8 cellular contexts compared by ENCODE assay signal in genomic region chr11:11028017-11028692, GRCh38.
A peak's percentile ranks its signal among the peaks of the same experiment; 100 is the strongest.
DNase-seq lines count a peak whose midpoint lies in the region; ATAC-seq and TF ChIP-seq lines count a peak whose summit lies in the region.

No MANE protein-coding gene starts in this region.

- TF ChIP-seq POLR2A in HCT116 (IDR thresholded peaks at IDR 0.05; ENCODE audit: borderline replicate concordance, extremely low read depth, insufficient read depth, insufficient read length), result no peak

- H3K79me2 ChIP-seq in HCT116 (ENCODE audit: insufficient read depth, low read length), result no peaks in the 10 kb centered on the region

- no TSS peak for BruUV-seq in HCT116 (replicated peaks; lab: Mats Ljungman, UMichigan)

- WGBS in liver, result 18% methylated on average over 5 of the region's 5 CpGs

- no peaks in the 10 kb centered on the region for H3K9me2 ChIP-seq in HCT116 (ENCODE audit: insufficient read depth)

- CTCF ChIA-PET in HCT116 (lab: Charles Lee) (interaction anchor here (0.6 to 3.9 kb wide), 47 partner anchors 9 to 1016 kb away, joined by 3 to 40 read pairs (median 5); partner anchors contain the start of genes EIF4G2 and ZBED5), activated B cell treated with CpG ODN at 0.5 μM for 24 hours (lab: Charles Lee) (interaction anchor here (0.6 to 4.9 kb wide), 37 partner anchors 9 to 1253 kb away, joined by 3 to 65 read pairs (median 4); partner anchors contain the start of gene EIF4G2)

- H4K20me1 ChIP-seq in HCT116 (ENCODE audit: insufficient read depth), result no peaks in the 10 kb centered on the region

- no peaks in the 10 kb centered on the region for H3K36me3 Mint-ChIP-seq in activated B cell treated with CpG ODN at 0.5 μM for 24 hours (ENCODE audit: low read depth)

- no peaks in the 10 kb centered on the region for H3K9me3 ChIP-seq in HCT116 (ENCODE audit: control insufficient read depth in 1 of 2, insufficient read depth in 1 of 2, low read depth in 1 of 2, low read length in 2 of 2)
- H3K9me3 ChIP-seq in liver (ENCODE audit: control insufficient read depth in 4 of 4, low read length in 3 of 4), result no peaks in the 10 kb centered on the region

- ATAC-seq in HCT116 (peak; percentile 100), activated B cell treated with CpG ODN at 0.5 μM for 24 hours (ENCODE audit: low read depth) (peak; percentile 73)

- intact Hi-C loops in HCT116 (cut with micrococcal nuclease) (loop anchor here (1.0 to 5.0 kb wide), 3 partner anchors 239 to 1014 kb away; no protein-coding TSS in a partner anchor), activated B cell treated with CpG ODN at 0.5 μM for 24 hours (cut with micrococcal nuclease) (loop anchor here (1.0 to 10.0 kb wide), 3 partner anchors 239 to 759 kb away; no protein-coding TSS in a partner anchor)

- H3K36me3 ChIP-seq in HCT116 (ENCODE audit: control insufficient read depth in 1 of 2, insufficient read depth in 2 of 2, low read length in 2 of 2) (no peaks in the 10 kb centered on the region), liver (ENCODE audit: control insufficient read depth in 4 of 4, insufficient read depth in 3 of 4, low read depth in 1 of 4, low read length in 3 of 4) (no peaks in the 10 kb centered on the region)

- peak; percentile 80 for DNase-seq in COLO668 (lab: John Stamatoyannopoulos, UW; ENCODE audit: unreplicated experiment)
- peak; percentile 47 for DNase-seq in HCT116 (ENCODE audit: low read depth, low spot score)
- DNase-seq in NCI-H2107 (lab: John Stamatoyannopoulos, UW), result peak; percentile 31
- DNase-seq in activated B cell treated with CpG ODN at 0.5 μM for 24 hours, result peak; percentile 55
- DNase-seq in cardiac fibroblast (ENCODE audit: low read depth in 2 of 2), result peak; percentile 57 to 64
- peak; percentile 45 to 68 (median 56) for DNase-seq in stimulated activated CD4-positive, alpha-beta T cell treated with anti-CD3 and anti-CD28 coated beads, TNF-alpha, amount 100 ng/mL, for 24 hours (ENCODE audit: low read depth in 3 of 3)
- DNase-seq in 8988T, result no peak

- H3K9me3 Mint-ChIP-seq in activated B cell treated with CpG ODN at 0.5 μM for 24 hours, result no peaks in the 10 kb centered on the region

- H3K27ac Mint-ChIP-seq in activated B cell treated with CpG ODN at 0.5 μM for 24 hours, result no peak overlapping the region

- H3K9ac ChIP-seq in HCT116 (ENCODE audit: low read length) (no peak overlapping the region), liver (ENCODE audit: low read depth in 1 of 2, low read length in 2 of 2) (no peak overlapping the region)

- RAD21 ChIA-PET in HCT116 (lab: Charles Lee; ENCODE audit: low non-redundant PET in 1 of 2, low total read pairs in 2 of 2, uncharacterized antibody in 2 of 2, unreplicated experiment in 2 of 2), result interaction anchor here (0.5 to 1.7 kb wide), 10 partner anchors 9 to 1254 kb away, joined by 3 to 6 read pairs (median 4); no protein-coding TSS in a partner anchor

- H3K4me3 ChIP-seq in HCT116 (replicated peaks in 1 of 2; ENCODE audit: low read depth in 1 of 2, low read length in 2 of 2) (no peak overlapping the region), cardiac fibroblast (replicated peaks in 1 of 2; ENCODE audit: low read depth in 2 of 2, low read length in 2 of 2) (no peak overlapping the region), liver (ENCODE audit: low read depth in 1 of 3, low read length in 3 of 3) (no peak overlapping the region)

- H3K4me1 ChIP-seq in HCT116 (ENCODE audit: control insufficient read depth in 1 of 2, insufficient read depth in 2 of 2, low read length in 2 of 2) (peaks cover 0 to 6% of the 10 kb centered on the region in 2 experiments; a peak in 1 of 4 replicates), liver (ENCODE audit: control insufficient read depth in 4 of 4, insufficient read depth in 4 of 4, low read length in 3 of 4) (no peaks in the 10 kb centered on the region)

- H3K27ac ChIP-seq in HCT116 (ENCODE audit: low read depth, low read length) (no peak overlapping the region), liver (ENCODE audit: low read depth in 1 of 2, low read length in 2 of 2) (no peak overlapping the region)

- no peaks in the 10 kb centered on the region for H3K4me1 Mint-ChIP-seq in activated B cell treated with CpG ODN at 0.5 μM for 24 hours

- H3K4me3 Mint-ChIP-seq in activated B cell treated with CpG ODN at 0.5 μM for 24 hours, result no peak overlapping the region

- peak; percentile 76 to 95 (median 92) for TF ChIP-seq CTCF in HCT116 (IDR thresholded peaks at IDR 0.05 in 2 of 3, conservative IDR thresholded peaks at IDR 0.05 in 1 of 3; ENCODE audit: borderline replicate concordance in 1 of 3, insufficient read depth in 1 of 3, low read depth in 2 of 3, low read length in 2 of 3)
- TF ChIP-seq CTCF in activated B cell treated with CpG ODN at 0.5 μM for 24 hours (IDR thresholded peaks at IDR 0.05), result no peak
- peak; percentile 80 for TF ChIP-seq CTCF in cardiac fibroblast (IDR thresholded peaks at IDR 0.05; ENCODE audit: low read depth, low read length)
- peak; percentile 73 for TF ChIP-seq CTCF in liver (IDR thresholded peaks at IDR 0.05; ENCODE audit: low read depth, low read length, missing input control)

- peak overlapping the region; percentile 79 for H2AFZ ChIP-seq in HCT116 (ENCODE audit: low read depth, low read length, poor library complexity, severe bottlenecking)

- no peak overlapping the region for H3K4me2 ChIP-seq in HCT116 (ENCODE audit: low read length)

- peaks cover 7% of the 10 kb centered on the region for H3K27me3 Mint-ChIP-seq in activated B cell treated with CpG ODN at 0.5 μM for 24 hours

- H3K27me3 ChIP-seq in HCT116 (ENCODE audit: insufficient read depth, low read length) (no peaks in the 10 kb centered on the region), liver (ENCODE audit: control insufficient read depth in 4 of 4, insufficient read depth in 4 of 4, low read length in 3 of 4) (no peaks in the 10 kb centered on the region)

- peak; percentile 89 for TF ChIP-seq RAD21 in HCT116 (IDR thresholded peaks at IDR 0.05; ENCODE audit: low read depth)
- TF ChIP-seq RAD21 in liver (IDR thresholded peaks at IDR 0.05), result peak; percentile 89 to 93

- POLR2A ChIA-PET in HCT116 (lab: Charles Lee) (interaction anchor here (1.0 kb wide), 2 partner anchors 219 to 759 kb away, joined by 5 to 7 read pairs; partner anchors contain the start of gene EIF4G2), activated B cell treated with CpG ODN at 0.5 μM for 24 hours (lab: Charles Lee) (no interaction called here)

TF ChIP-seq in HCT116, 20 proteins besides CTCF, POLR2A, EP300 and RAD21:
- TF ChIP-seq EZH2 (IDR thresholded peaks at IDR 0.05) (no peak), SRF (IDR thresholded peaks at IDR 0.05; ENCODE audit: low read depth) (no peak), SIN3A (IDR thresholded peaks at IDR 0.05; ENCODE audit: low read depth) (no peak), ZFX (IDR thresholded peaks at IDR 0.05) (no peak), POLR2AphosphoS5 (IDR thresholded peaks at IDR 0.05; ENCODE audit: low read depth, low read length) (no peak), CEBPB (IDR thresholded peaks at IDR 0.05; ENCODE audit: low read depth) (no peak), MAX (IDR thresholded peaks at IDR 0.05) (no peak), JUND (IDR thresholded peaks at IDR 0.05) (no peak)

TF ChIP-seq in liver, 16 proteins besides CTCF, POLR2A, EP300 and RAD21:
- no peak for TF ChIP-seq YY1 (IDR thresholded peaks at IDR 0.05)
- no peak for TF ChIP-seq JUND (IDR thresholded peaks at IDR 0.05)
